Comparison of ENCODE assay signal across 23 cellular contexts in the genomic region with DNA sequence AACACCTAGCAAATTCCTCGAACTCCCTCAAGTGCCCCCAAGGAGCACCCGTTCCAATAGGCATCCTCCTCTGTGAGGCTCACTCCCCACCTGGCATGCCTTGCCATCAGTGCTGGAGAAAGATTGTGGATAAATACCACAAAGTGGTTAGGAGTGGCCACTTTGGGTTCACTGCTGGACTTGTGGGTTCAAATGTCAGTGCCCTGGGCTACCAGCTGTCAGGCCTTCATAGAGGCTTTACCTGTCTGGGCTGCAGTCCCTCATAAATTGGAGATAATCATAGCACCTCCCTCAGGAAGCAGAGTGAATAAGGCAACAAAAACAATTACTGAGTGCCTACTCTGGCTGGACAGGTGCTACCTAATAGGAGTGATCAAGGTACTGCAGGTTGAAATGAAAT. TPM values are rescaled to one million over a fixed set of nuclear protein-coding genes. Genes with fewer than 3 reads are reported as not detected.
A peak's percentile ranks its signal among the peaks of the same experiment; 100 is the strongest.
DNase-seq lines count a peak whose midpoint lies in the region; FAIRE-seq and TF ChIP-seq lines count a peak whose summit lies in the region.
"Had no signal": no experiment of that assay in that cellular context is flagged by ENCODE, and none has a peak within 500 bp of the region (broad histone marks: within the 10 kb centered on the region; RNA-seq: fewer than 3 reads in every experiment).

No MANE protein-coding gene starts in this region.

- H4K20me1 ChIP-seq in keratinocyte (ENCODE audit: control insufficient read depth, extremely low read depth, insufficient read depth, low read length) = no peaks in the 10 kb centered on the region

- H3K9me3 ChIP-seq in keratinocyte (ENCODE audit: control insufficient read depth, low read depth, low read length) (no peaks in the 10 kb centered on the region), right atrium auricular region (no peaks in the 10 kb centered on the region), ascending aorta (no peaks in the 10 kb centered on the region)
- H3K9me3 ChIP-seq: neutrophil, SJCRH30 had no signal

- DNase-seq in DMS 273 (lab: John Stamatoyannopoulos, UW; ENCODE audit: unreplicated experiment) = peak; percentile 25
- no peak for DNase-seq in DMS 273 treated with DMSO at 0.1 percent for 48 hours (lab: John Stamatoyannopoulos, UW)
- peak; percentile 23 for DNase-seq in NCI-H1436 (lab: John Stamatoyannopoulos, UW)
- DNase-seq in NCI-H748 (lab: John Stamatoyannopoulos, UW; ENCODE audit: unreplicated experiment) = peak; percentile 45
- no peak for DNase-seq in keratinocyte (ENCODE audit: low read depth, low spot score)
- DNase-seq in right atrium auricular region (ENCODE audit: low spot score) = no peak
- no peak for DNase-seq in activated CD4-positive, alpha-beta T cell treated with anti-CD3 and anti-CD28 coated beads, Interleukin-2, amount 50 U/mL, for 1 hour
- DNase-seq in ascending aorta (ENCODE audit: low spot score in 2 of 2) = no peak
- DNase-seq: activated CD4-positive, alpha-beta memory T cell treated with anti-CD3 and anti-CD28 coated beads for 36 hours; activated naive CD4-positive, alpha-beta T cell treated with anti-CD3 and anti-CD28 coated beads for 36 hours; AML-193; COR-L47; effector CD4-positive, alpha-beta T cell; KG1; NCI-H446 treated with DMSO at 0.1 percent for 48 hours; T-helper 17 cell had no signal

- intact Hi-C loops in ascending aorta (cut with DNase I) = loop anchor here (2.0 to 10.0 kb wide), 2 partner anchors 80 to 338 kb away; no protein-coding TSS in a partner anchor

- FAIRE-seq in keratinocyte (lab: Jason Lieb, UNC) = peak; percentile 23
- FAIRE-seq: G401.6, GM12892, urothelium cell line had no signal

- no peaks in the 10 kb centered on the region for H3K9me1 ChIP-seq in keratinocyte (ENCODE audit: control insufficient read depth, extremely low read depth, insufficient read depth, low read length)

- no peaks in the 10 kb centered on the region for H3K79me2 ChIP-seq in keratinocyte (ENCODE audit: control insufficient read depth, insufficient read depth, low read length)

- H3K36me3 ChIP-seq in keratinocyte (ENCODE audit: control insufficient read depth in 2 of 2, extremely low read depth in 1 of 2, insufficient read depth in 2 of 2, low read length in 2 of 2) = no peaks in the 10 kb centered on the region
- H3K36me3 ChIP-seq in right atrium auricular region = no peaks in the 10 kb centered on the region
- no peaks in the 10 kb centered on the region for H3K36me3 ChIP-seq in ascending aorta
- H3K36me3 ChIP-seq: esophagus muscularis mucosa, neutrophil, SJCRH30 had no signal

- no peak overlapping the region for H3K27ac ChIP-seq in keratinocyte (ENCODE audit: control insufficient read depth, insufficient read depth, low read length)
- H3K27ac ChIP-seq in right atrium auricular region = no peak overlapping the region
- H3K27ac ChIP-seq in ascending aorta = no peak overlapping the region
- H3K27ac ChIP-seq: 22Rv1, esophagus muscularis mucosa, neutrophil, SJCRH30 had no signal

- dilution Hi-C loops in keratinocyte (cut with MboI; ENCODE audit: extremely low pct_ligation_motif_present, low sequenced_read_pairs) = no loop called here

- H3K4me3 ChIP-seq in keratinocyte (ENCODE audit: control insufficient read depth in 2 of 3, extremely low read depth in 1 of 3, insufficient read depth in 2 of 3, low read depth in 1 of 3, low read length in 3 of 3) (no peak overlapping the region), right atrium auricular region (no peak overlapping the region), ascending aorta (no peak overlapping the region)
- H3K4me3 ChIP-seq: esophagus muscularis mucosa, SJCRH30 had no signal

- TF ChIP-seq CTCF in keratinocyte (optimal IDR thresholded peaks at IDR 0.05 in 1 of 3, IDR thresholded peaks at IDR 0.05 in 1 of 3, conservative IDR thresholded peaks at IDR 0.05 in 1 of 3; ENCODE audit: extremely low read depth in 1 of 3, insufficient read depth in 2 of 3, low read length in 3 of 3) = peak in 2 of 3 experiments; percentile 2 to 15
- no peak for TF ChIP-seq CTCF in right atrium auricular region (IDR thresholded peaks at IDR 0.05)
- no peak for TF ChIP-seq CTCF in ascending aorta (IDR thresholded peaks at IDR 0.05)

- H3K27me3 ChIP-seq in keratinocyte (ENCODE audit: control insufficient read depth, extremely low read depth, insufficient read depth, low read length) (peaks cover 27% of the 10 kb centered on the region), right atrium auricular region (no peaks in the 10 kb centered on the region), ascending aorta (no peaks in the 10 kb centered on the region)
- H3K27me3 ChIP-seq: SJCRH30 had no signal

- no peak overlapping the region for H2AFZ ChIP-seq in keratinocyte (ENCODE audit: control insufficient read depth, low read length)

- H3K4me1 ChIP-seq in keratinocyte (ENCODE audit: control insufficient read depth, extremely low read depth, insufficient read depth, low read length) (peaks cover 2% of the 10 kb centered on the region), right atrium auricular region (peaks cover 0 to 19% of the 10 kb centered on the region in 2 donors), ascending aorta (peaks cover 3 to 4% of the 10 kb centered on the region in 2 donors)

- H3K9ac ChIP-seq in keratinocyte (ENCODE audit: control insufficient read depth, extremely low read depth, insufficient read depth, low read length) = no peak overlapping the region

- no peak overlapping the region for H3K4me2 ChIP-seq in keratinocyte (ENCODE audit: control insufficient read depth, extremely low read depth, insufficient read depth, low read depth, low read length)

RNA-seq across cellular contexts. Expression of a gene that starts 1.5 kb away (rescaled TPM):
- polyA plus RNA-seq in keratinocyte = 0.04 to 0.23 TPM in 2 of 3 replicates, not detected in the other
- polyA plus RNA-seq in keratinocyte (2011; ENCODE audit: low read depth) = not detected
- polyA plus RNA-seq in keratinocyte (2011; cell fraction: cytosol; rRNA removed) = 0.03 and 0.09 TPM in 2 replicates
- polyA plus RNA-seq in keratinocyte (2011; cell fraction: nucleus; rRNA removed) = 0.19 and 0.23 TPM in 2 replicates
- not detected in 2 replicates for polyA plus RNA-seq in keratinocyte (2012; ENCODE audit: low replicate concordance)
- polyA minus RNA-seq in keratinocyte = 0.10 TPM in 1 of 3 replicates, not detected in the others
- polyA minus RNA-seq in keratinocyte (2011; cell fraction: cytosol; rRNA and poly(A)+ RNA removed) = not detected
- not detected in 2 replicates for polyA minus RNA-seq in keratinocyte (2011; cell fraction: nucleus; rRNA and poly(A)+ RNA removed)
- 1 to 10 TPM in 1 of 2 donors, under 1 TPM in 1; 0.22 to 1.8 TPM for total RNA-seq in right atrium auricular region
- total RNA-seq in ascending aorta = 2.4 TPM
- total RNA-seq: activated naive CD4-positive, alpha-beta T cell treated with anti-CD3 and anti-CD28 coated beads for 36 hours had no signal

RNA-seq across cellular contexts. Expression of a gene that starts 52.7 kb away (rescaled TPM):
- 4.9 to 6.6 TPM (median 5.9 TPM) in 3 replicates for polyA plus RNA-seq in keratinocyte
- 0.82 TPM for polyA plus RNA-seq in keratinocyte (2011; ENCODE audit: low read depth)
- 4.1 and 6.0 TPM in 2 replicates for polyA plus RNA-seq in keratinocyte (2011; cell fraction: cytosol; rRNA removed)
- 12.5 and 14.1 TPM in 2 replicates for polyA plus RNA-seq in keratinocyte (2011; cell fraction: nucleus; rRNA removed)
- 1.7 and 7.6 TPM in 2 replicates for polyA plus RNA-seq in keratinocyte (2012; ENCODE audit: low replicate concordance)
- polyA minus RNA-seq in keratinocyte = 5.4 to 7.6 TPM (median 5.7 TPM) in 3 replicates
- 16.3 TPM for polyA minus RNA-seq in keratinocyte (2011; cell fraction: cytosol; rRNA and poly(A)+ RNA removed)
- polyA minus RNA-seq in keratinocyte (2011; cell fraction: nucleus; rRNA and poly(A)+ RNA removed) = 18.9 and 23.2 TPM in 2 replicates
- 10 to 100 TPM; 17.5 to 40.2 TPM for total RNA-seq in right atrium auricular region
- total RNA-seq in ascending aorta = 94.5 TPM

Comparison
In these comparisons a context has a peak if more than half of its experiments do, and no peak if none do; other contexts are left out.
1. DNase-seq: peak in DMS 273 (single experiment), NCI-H1436 (single experiment) and NCI-H748 (single experiment); none in DMS 273 treated with DMSO at 0.1 percent for 48 hours (single experiment), keratinocyte (single experiment), right atrium auricular region (single experiment), activated CD4-positive, alpha-beta T cell treated with anti-CD3 and anti-CD28 coated beads, Interleukin-2, amount 50 U/mL, for 1 hour (single experiment) and ascending aorta (0 of 2).
2. CTCF ChIP-seq: peak in keratinocyte (2 of 3); none in right atrium auricular region (0 of 2) and ascending aorta (0 of 3).